Comparison of ENCODE assay signal across 1 cellular context in genomic region chr9:127826253-127826913, GRCh38.
TF ChIP-seq lines count a peak whose summit lies in the region.

No MANE protein-coding gene starts in this region.

TF ChIP-seq in HepG2, 621 proteins besides CTCF, POLR2A, EP300 and RAD21:
- TF ChIP-seq E2F5 (CRISPR knock-in tag; conservative IDR thresholded peaks at IDR 0.05) (no peak), ZFP91 (CRISPR knock-in tag; IDR thresholded peaks at IDR 0.05; ENCODE audit: borderline replicate concordance) (0 out of 2 replicates have a peak, but pooled peaks have one; percentile 31), ZNF253 (CRISPR knock-in tag; IDR thresholded peaks at IDR 0.05; ENCODE audit: borderline replicate concordance) (no peak), BCLAF1 (IDR thresholded peaks at IDR 0.05) (no peak), ZNF441 (CRISPR knock-in tag; IDR thresholded peaks at IDR 0.05; ENCODE audit: borderline replicate concordance) (no peak)
TF ChIP-seq in HepG2: peak in this region for 1.
